In the genomic region with DNA sequence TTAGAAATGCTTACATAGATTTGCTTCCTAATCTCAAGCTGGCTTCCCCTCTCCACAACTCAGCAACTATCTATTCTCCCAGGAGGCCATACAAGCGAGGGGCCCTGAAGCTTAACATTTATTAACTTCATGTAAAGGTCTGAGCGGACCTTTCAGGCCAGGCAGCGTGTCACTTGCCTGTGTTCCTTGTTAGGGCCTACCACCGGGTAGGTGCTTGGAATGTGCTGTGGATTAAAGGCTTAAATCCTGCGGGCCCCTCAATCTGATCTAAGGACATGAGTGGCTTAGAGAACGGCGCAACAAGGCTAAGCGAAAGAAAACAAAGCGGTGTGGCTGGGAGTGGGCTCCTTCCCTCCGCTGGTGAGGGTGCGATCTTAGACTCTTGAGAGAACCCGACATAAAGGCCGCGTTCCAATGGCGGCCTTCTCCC, we compare ENCODE assay signal across 8 cellular contexts. TPM values are rescaled to one million over a fixed set of nuclear protein-coding genes. Genes with fewer than 3 reads are reported as not detected.
DNase-seq lines count a peak whose midpoint lies in the region; ATAC-seq, FAIRE-seq and TF ChIP-seq lines count a peak whose summit lies in the region.

No MANE protein-coding gene starts in this region.

- peaks cover 5% of the 10 kb centered on the region; the same call in 1 of the 2 replicates for H3K36me3 ChIP-seq in SK-N-MC (ENCODE audit: insufficient read depth, low read length)
- no peaks in the 10 kb centered on the region for H3K36me3 ChIP-seq in fibroblast of lung (ENCODE audit: control insufficient read depth, insufficient read depth, low read length)
- no peaks in the 10 kb centered on the region for H3K36me3 ChIP-seq in pancreas

- H3K9me3 ChIP-seq in SK-N-MC (ENCODE audit: low read depth, low read length): no peaks in the 10 kb centered on the region
- no peaks in the 10 kb centered on the region for H3K9me3 ChIP-seq in fibroblast of lung (ENCODE audit: control insufficient read depth, insufficient read depth, low read depth, low read length)
- no peaks in the 10 kb centered on the region for H3K9me3 ChIP-seq in pancreas

- peaks cover 39% of the 10 kb centered on the region for H3K36me3 Mint-ChIP-seq in activated CD4-positive, alpha-beta T cell treated with anti-CD3 and anti-CD28 coated beads for 36 hours (ENCODE audit: low read depth)

- H3K4me1 ChIP-seq in fibroblast of lung (ENCODE audit: control insufficient read depth, extremely low read depth, insufficient read depth, low read length): peaks cover 3% of the 10 kb centered on the region
- peaks cover 10 to 20% (median 17%) of the 10 kb centered on the region in 3 donors for H3K4me1 ChIP-seq in pancreas

- H3K27me3 Mint-ChIP-seq in activated CD4-positive, alpha-beta T cell treated with anti-CD3 and anti-CD28 coated beads for 36 hours: no peaks in the 10 kb centered on the region

- peak overlapping the region; percentile 100 for H3K27ac Mint-ChIP-seq in activated CD4-positive, alpha-beta T cell treated with anti-CD3 and anti-CD28 coated beads for 36 hours

- no peak for FAIRE-seq in pancreas (lab: Jason Lieb, UNC)

- H3K27ac ChIP-seq in SK-N-MC (peak overlapping the region; percentile 96), fibroblast of lung (ENCODE audit: insufficient read depth, low read length) (peak overlapping the region; percentile 99), pancreas (peak overlapping the region; percentile 91 to 100 (median 99))

- H3K4me2 ChIP-seq in fibroblast of lung (ENCODE audit: extremely low read depth, insufficient read depth, low read length): peak overlapping the region; percentile 99

- H4K20me1 ChIP-seq in fibroblast of lung (ENCODE audit: control insufficient read depth, extremely low read depth, insufficient read depth, low read length): peaks cover 2% of the 10 kb centered on the region

- 0 to 1% methylated on average over 15 of the region's 15 CpGs for WGBS in pancreas, 2 donors

- POLR2A ChIA-PET in activated CD4-positive, alpha-beta T cell treated with anti-CD3 and anti-CD28 coated beads for 36 hours (lab: Charles Lee): interaction anchor here (0.6 to 1.0 kb wide), 4 partner anchors 11 to 621 kb away, joined by 3 to 4 read pairs (median 3); no protein-coding TSS in a partner anchor

- H3K9me3 Mint-ChIP-seq in activated CD4-positive, alpha-beta T cell treated with anti-CD3 and anti-CD28 coated beads for 36 hours (ENCODE audit: low read depth): no peaks in the 10 kb centered on the region

- intact Hi-C loops in activated CD4-positive, alpha-beta T cell treated with anti-CD3 and anti-CD28 coated beads for 36 hours (cut with DNase I, micrococcal nuclease): loop anchor here (1.0 to 10.0 kb wide), 13 partner anchors 25 to 1475 kb away; partner anchors contain the start of genes AFF4 (in 2 of the 2), GDF9 (in 2 of the 2), UQCRQ (in 2 of the 2) and ZCCHC10 (in 2 of the 2)
- intact Hi-C loops in pancreas (cut with DNase I): no loop called here

- H3K9ac ChIP-seq in SK-N-MC (ENCODE audit: insufficient read length) (peak overlapping the region; percentile 98), fibroblast of lung (ENCODE audit: insufficient read depth, low read length) (peak overlapping the region; percentile 99)

- no peak for DNase-seq in activated CD4-positive, alpha-beta T cell treated with anti-CD3 and anti-CD28 coated beads for 36 hours
- no peak for DNase-seq in activated CD4-positive, alpha-beta T cell treated with anti-CD3 and anti-CD28 coated beads, Interleukin-2, amount 50 U/mL, for 1 hour
- DNase-seq in SK-N-MC (ENCODE audit: low read depth, low spot score) (no peak), fibroblast of lung (ENCODE audit: low read depth in 2 of 2) (no peak), pancreas (no peak), KG1 (lab: John Stamatoyannopoulos, UW) (no peak)

- H3K4me3 ChIP-seq in SK-N-MC: peak overlapping the region; percentile 89
- peak overlapping the region; percentile 80 to 98 (median 84) for H3K4me3 ChIP-seq in fibroblast of lung (replicated peaks in 1 of 4; ENCODE audit: control extremely low read depth in 1 of 4, insufficient read depth in 1 of 4, low read depth in 3 of 4, low read length in 4 of 4)
- peak overlapping the region; percentile 58 to 93 (median 84) for H3K4me3 ChIP-seq in pancreas

- TF ChIP-seq CTCF in fibroblast of lung (conservative IDR thresholded peaks at IDR 0.05 in 1 of 2, IDR thresholded peaks at IDR 0.05 in 1 of 2; ENCODE audit: low read depth in 1 of 2, low read length in 2 of 2) (no peak), pancreas (IDR thresholded peaks at IDR 0.05) (no peak)

- CTCF ChIA-PET in activated CD4-positive, alpha-beta T cell treated with anti-CD3 and anti-CD28 coated beads for 36 hours (lab: Charles Lee): interaction anchor here (1.3 to 1.7 kb wide), 2 partner anchors 19 to 89 kb away, joined by 3 to 4 read pairs; no protein-coding TSS in a partner anchor

- H3K27me3 ChIP-seq in fibroblast of lung (ENCODE audit: control insufficient read depth, insufficient read depth, low read length) (no peaks in the 10 kb centered on the region), pancreas (no peaks in the 10 kb centered on the region)

- H2AFZ ChIP-seq in fibroblast of lung (ENCODE audit: low read length): peak overlapping the region; percentile 79

- H3K4me1 Mint-ChIP-seq in activated CD4-positive, alpha-beta T cell treated with anti-CD3 and anti-CD28 coated beads for 36 hours: peaks cover 40% of the 10 kb centered on the region

- peak overlapping the region; percentile 98 for H3K4me3 Mint-ChIP-seq in activated CD4-positive, alpha-beta T cell treated with anti-CD3 and anti-CD28 coated beads for 36 hours

- no peak for ATAC-seq in activated CD4-positive, alpha-beta T cell treated with anti-CD3 and anti-CD28 coated beads for 36 hours
- ATAC-seq in pancreas (peak; percentile 4 to 12 (median 6)), GM18873 (IDR thresholded peaks at IDR 0.05; ENCODE audit: low FRiP score, unreplicated experiment) (no peak), GM19035 (IDR thresholded peaks at IDR 0.05; ENCODE audit: unreplicated experiment) (no peak)

- peaks cover 46% of the 10 kb centered on the region for H3K79me2 ChIP-seq in fibroblast of lung (ENCODE audit: control insufficient read depth, insufficient read depth, low read length)

RNA-seq across cellular contexts. Expression of gene HSPA4, which starts 0.7 kb away (rescaled TPM):
- 100 to 1,000 TPM; 243 to 268 TPM for total RNA-seq in activated CD4-positive, alpha-beta T cell treated with anti-CD3 and anti-CD28 coated beads for 36 hours
- total RNA-seq in fibroblast of lung: 108 and 109 TPM in 2 replicates
- polyA plus RNA-seq in fibroblast of lung: 89.1 and 109 TPM in 2 replicates
- polyA plus RNA-seq in fibroblast of lung (2012): 127 and 156 TPM in 2 replicates
- polyA minus RNA-seq in fibroblast of lung (ENCODE audit: low replicate concordance): 9.9 and 11.1 TPM in 2 replicates
- total RNA-seq in pancreas: 10 to 100 TPM; 21.3 to 44.0 (median 32.4) TPM
- 10 to 100 TPM; 29.9 to 33.5 TPM for polyA plus RNA-seq in pancreas

RNA-seq across cellular contexts. Expression of gene ZCCHC10, which starts 24.8 kb away (rescaled TPM):
- total RNA-seq in activated CD4-positive, alpha-beta T cell treated with anti-CD3 and anti-CD28 coated beads for 36 hours: 10 to 100 TPM; 25.7 to 32.2 TPM
- total RNA-seq in fibroblast of lung (7.4 and 12.3 TPM in 2 replicates), pancreas (10 to 100 TPM in 2 of 6 donors, 1 to 10 TPM in 4; 4.8 to 12.5 (median 7.5) TPM)
- polyA plus RNA-seq in fibroblast of lung (29.5 and 33.1 TPM in 2 replicates), pancreas (10 to 100 TPM; 12.6 to 13.3 TPM)
- polyA plus RNA-seq in fibroblast of lung (2012): 26.9 and 30.6 TPM in 2 replicates
- 32.0 TPM in 1 of 2 replicates, not detected in the other for polyA minus RNA-seq in fibroblast of lung (ENCODE audit: low replicate concordance)

Comparison
In these comparisons a context has a peak if more than half of its experiments do, and no peak if none do; other contexts are left out.
1. ATAC-seq: peak in pancreas (4 of 4); none in activated CD4-positive, alpha-beta T cell treated with anti-CD3 and anti-CD28 coated beads for 36 hours (single experiment), GM18873 (single experiment) and GM19035 (single experiment).
2. intact Hi-C loops: an anchor here in activated CD4-positive, alpha-beta T cell treated with anti-CD3 and anti-CD28 coated beads for 36 hours (1.0 to 10.0 kb wide); none called in pancreas.
3. Peak in every context shown above with its lines, with median percentiles within 50 percentile points of each other: H3K27ac ChIP-seq and H3K4me3 ChIP-seq.